ENCODE assay signal across 15 cellular contexts in the genomic region with DNA sequence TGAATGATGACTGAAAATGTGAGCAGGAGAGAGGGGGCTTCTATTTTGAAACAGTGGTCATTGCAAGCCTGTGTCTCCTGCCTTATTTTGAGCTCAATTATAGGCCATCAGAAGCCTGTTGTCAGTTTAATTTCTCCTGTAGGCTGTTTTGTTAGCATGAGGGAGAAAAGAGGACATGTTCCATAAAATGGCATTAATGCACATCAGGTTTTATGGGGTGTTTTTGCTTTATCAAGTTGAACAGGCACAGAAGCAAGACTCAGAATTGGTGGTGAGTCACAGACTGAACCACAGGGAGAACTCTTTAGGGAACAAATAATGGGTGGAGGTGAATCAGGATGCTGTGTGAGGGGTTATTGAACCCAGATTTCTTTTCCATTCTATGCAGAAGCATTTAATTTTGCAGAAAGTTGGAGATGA.
DNase-seq lines count a peak whose midpoint lies in the region; ATAC-seq and TF ChIP-seq lines count a peak whose summit lies in the region.
"Had no signal": no experiment of that assay in that cellular context is flagged by ENCODE, and none has a peak within 500 bp of the region (broad histone marks: within the 10 kb centered on the region; RNA-seq: fewer than 3 reads in every experiment).

No MANE protein-coding gene starts in this region.

- intact Hi-C loops in uterus (cut with DNase I; ENCODE audit: low total_unique reads) (no loop called here), upper lobe of right lung (cut with DNase I) (no loop called here)

- no peak overlapping the region for H3K4me3 ChIP-seq in astrocyte of the spinal cord (ENCODE audit: low read depth, low read length)
- H3K4me3 ChIP-seq in uterus = no peak overlapping the region
- H3K4me3 ChIP-seq in upper lobe of right lung = no peak overlapping the region

- H3K27me3 ChIP-seq in uterus (no peaks in the 10 kb centered on the region), upper lobe of right lung (no peaks in the 10 kb centered on the region)

- POLR2A ChIA-PET in T-cell (lab: Charles Lee) = no interaction called here

- peaks cover 0 to 7% of the 10 kb centered on the region in 2 donors for H3K4me1 ChIP-seq in uterus
- no peaks in the 10 kb centered on the region for H3K4me1 ChIP-seq in upper lobe of right lung

- H3K27ac ChIP-seq in uterus = peak overlapping the region; percentile 70 to 72
- H3K27ac ChIP-seq in upper lobe of right lung = no peak overlapping the region

- no peaks in the 10 kb centered on the region for H3K36me3 ChIP-seq in uterus
- H3K36me3 ChIP-seq in upper lobe of right lung = peaks cover 10% of the 10 kb centered on the region

- H3K27ac Mint-ChIP-seq in HFFc6 (peak overlapping the region; percentile 84), T-cell (no peak overlapping the region)
- H3K27ac Mint-ChIP-seq: activated CD8-positive, alpha-beta T cell treated with anti-CD3 and anti-CD28 coated beads for 36 hours; naive thymus-derived CD4-positive, alpha-beta T cell had no signal

- no peak for TF ChIP-seq POLR2A in uterus (IDR thresholded peaks at IDR 0.05)

- H3K27me3 Mint-ChIP-seq in HFFc6 (ENCODE audit: insufficient read depth) (peaks cover 3% of the 10 kb centered on the region; the same call in 1 of the 2 replicates), T-cell (peaks cover 0 to 4% of the 10 kb centered on the region in 2 donors)
- H3K27me3 Mint-ChIP-seq: activated CD8-positive, alpha-beta T cell treated with anti-CD3 and anti-CD28 coated beads for 36 hours; CD4-positive, CD25-positive, alpha-beta regulatory T cell had no signal

- CTCF ChIA-PET in T-cell (lab: Charles Lee) = interaction anchor here in 1 of 2 donors (1.1 kb wide), 1 partner anchor 175 kb away, joined by 3 read pairs; no protein-coding TSS in a partner anchor

- TF ChIP-seq CTCF in HFFc6 (IDR thresholded peaks at IDR 0.05) = no peak
- no peak for TF ChIP-seq CTCF in astrocyte of the spinal cord (IDR thresholded peaks at IDR 0.05; ENCODE audit: low read depth, low read length)
- TF ChIP-seq CTCF in uterus (IDR thresholded peaks at IDR 0.05) = no peak
- TF ChIP-seq CTCF in upper lobe of right lung (IDR thresholded peaks at IDR 0.05) = no peak

- H3K4me3 Mint-ChIP-seq in HFFc6 = 0 out of 2 replicates have a peak overlapping the region, but pooled peaks have one; percentile 33
- H3K4me3 Mint-ChIP-seq in T-cell = no peak overlapping the region
- H3K4me3 Mint-ChIP-seq: activated CD8-positive, alpha-beta T cell treated with anti-CD3 and anti-CD28 coated beads for 36 hours; naive thymus-derived CD4-positive, alpha-beta T cell had no signal

- peaks cover 20% of the 10 kb centered on the region for H3K4me1 Mint-ChIP-seq in HFFc6 (ENCODE audit: low read depth)
- no peaks in the 10 kb centered on the region for H3K4me1 Mint-ChIP-seq in T-cell
- H3K4me1 Mint-ChIP-seq: CD4-positive, CD25-positive, alpha-beta regulatory T cell; naive thymus-derived CD4-positive, alpha-beta T cell had no signal

- H3K36me3 Mint-ChIP-seq in HFFc6 (ENCODE audit: low read depth) (peaks cover 31% of the 10 kb centered on the region), T-cell (no peaks in the 10 kb centered on the region)
- H3K36me3 Mint-ChIP-seq: CD4-positive, CD25-positive, alpha-beta regulatory T cell; naive thymus-derived CD4-positive, alpha-beta T cell had no signal

- DNase-seq in HFFc6 = peak; percentile 79
- DNase-seq in astrocyte of the spinal cord (ENCODE audit: low read depth, low spot score) = peak; percentile 49
- peak; percentile 22 for DNase-seq in hepatic stellate cell (ENCODE audit: low spot score)
- no peak for DNase-seq in uterus
- DNase-seq in T-cell = no peak
- no peak for DNase-seq in upper lobe of right lung
- DNase-seq: activated CD8-positive, alpha-beta T cell treated with anti-CD3 and anti-CD28 coated beads for 36 hours; amniotic stem cell; CD4-positive, CD25-positive, alpha-beta regulatory T cell; DMS79 treated with DMSO at 0.1 percent for 48 hours; erythroblast; naive thymus-derived CD4-positive, alpha-beta T cell; NCI-H2081 treated with DMSO at 0.1 percent for 48 hours; stimulated activated CD4-positive, alpha-beta T cell treated with anti-CD3 and anti-CD28 coated beads, Interleukin-1b, Interleukin-23, amount 100 ng/mL, for 48 hours had no signal

- ATAC-seq in GM18517 (IDR thresholded peaks at IDR 0.05; ENCODE audit: unreplicated experiment) (no peak), T-cell (replicated peaks in 1 of 4) (no peak), upper lobe of right lung (no peak)
- ATAC-seq: activated CD8-positive, alpha-beta T cell treated with anti-CD3 and anti-CD28 coated beads for 36 hours; naive thymus-derived CD4-positive, alpha-beta T cell had no signal

- H3K9me3 ChIP-seq in uterus (no peaks in the 10 kb centered on the region), upper lobe of right lung (no peaks in the 10 kb centered on the region)

- in situ Hi-C loops in astrocyte of the spinal cord (cut with HindIII; ENCODE audit: low sequenced_read_pairs) = no loop called here

- H3K9me3 Mint-ChIP-seq in HFFc6 (no peaks in the 10 kb centered on the region), T-cell (no peaks in the 10 kb centered on the region)
- H3K9me3 Mint-ChIP-seq: activated CD8-positive, alpha-beta T cell treated with anti-CD3 and anti-CD28 coated beads for 36 hours; CD4-positive, CD25-positive, alpha-beta regulatory T cell; naive thymus-derived CD4-positive, alpha-beta T cell had no signal

Comparison
In these comparisons a context has a peak if more than half of its experiments do, and no peak if none do; other contexts are left out.
1. DNase-seq: peak in HFFc6 (single experiment), astrocyte of the spinal cord (single experiment) and hepatic stellate cell (single experiment); none in uterus (0 of 2), T-cell (0 of 34) and upper lobe of right lung (single experiment).